Comparison of ENCODE assay signal across 9 cellular contexts in the genomic region with DNA sequence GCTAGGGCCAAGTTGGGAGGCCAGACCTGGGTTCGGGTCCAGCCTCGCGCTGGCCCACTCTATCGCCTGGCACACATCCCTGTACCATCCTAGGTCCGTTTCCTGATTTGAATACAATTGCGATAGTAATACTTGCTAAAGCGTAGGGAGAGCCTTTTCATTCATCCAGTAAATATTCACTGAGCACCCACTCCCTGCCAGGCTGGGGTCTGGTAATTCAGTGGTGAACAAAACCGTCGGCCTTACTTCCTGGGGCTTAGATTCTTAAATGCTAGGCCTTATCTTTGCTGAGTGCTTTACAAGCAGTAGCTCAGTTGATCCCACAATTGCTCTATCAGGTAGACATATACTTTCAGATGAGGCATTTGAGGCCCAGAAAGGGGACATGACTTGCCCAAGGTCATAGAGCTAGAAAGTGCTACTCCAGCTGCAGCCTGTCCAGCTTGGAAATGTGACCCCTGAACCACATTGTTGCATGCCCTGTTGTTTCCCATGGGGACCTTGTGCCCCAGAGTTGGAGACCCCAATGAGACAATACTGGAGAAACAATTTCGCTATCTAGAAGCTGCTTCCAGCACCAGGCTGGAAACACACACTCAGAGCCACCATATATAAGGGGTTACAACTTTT. TPM values are rescaled to one million over a fixed set of nuclear protein-coding genes. Genes with fewer than 3 reads are reported as not detected.
DNase-seq lines count a peak whose midpoint lies in the region; ATAC-seq and TF ChIP-seq lines count a peak whose summit lies in the region.
"Had no signal": no experiment of that assay in that cellular context is flagged by ENCODE, and none has a peak within 500 bp of the region (broad histone marks: within the 10 kb centered on the region; RNA-seq: fewer than 3 reads in every experiment).

No MANE protein-coding gene starts in this region.

- H3K9ac ChIP-seq in mesendoderm (ENCODE audit: low read length): peak overlapping the region; percentile 88

- no peak overlapping the region for H3K23ac ChIP-seq in mesendoderm (ENCODE audit: low read length)

- H3K4me1 Mint-ChIP-seq in MCF 10A (ENCODE audit: insufficient read depth, unreplicated experiment): peaks cover 28% of the 10 kb centered on the region

- POLR2A ChIA-PET in MCF 10A (lab: Yijun Ruan, JAX): interaction anchor here (1.0 to 3.7 kb wide), 8 partner anchors 92 to 267 kb away, joined by 3 to 17 read pairs (median 6); a partner anchor contains a TSS

- H3K36me3 Mint-ChIP-seq in MCF 10A (ENCODE audit: insufficient read depth, unreplicated experiment): peaks cover 60% of the 10 kb centered on the region

- no peak overlapping the region for H2BK120ac ChIP-seq in mesendoderm (ENCODE audit: low read depth, low read length)

- DNase-seq in heart right ventricle (no peak), Right ventricle myocardium inferior (ENCODE audit: missing footprints) (no peak), MCF 10A (ENCODE audit: unreplicated experiment) (no peak), mesendoderm (no peak), aorta (peak in 1 of 2 donors; percentile 3), amygdala (lab: John Stamatoyannopoulos, UW) (no peak), NCI-H146 (lab: John Stamatoyannopoulos, UW) (no peak)
- DNase-seq: NCI-H2029 treated with DMSO at 0.1 percent for 48 hours had no signal

- H3K4ac ChIP-seq in mesendoderm (ENCODE audit: low read depth, low read length): no peak overlapping the region

- H3K4me3 ChIP-seq in heart right ventricle (peak overlapping the region; percentile 57 to 97 (median 72)), mesendoderm (ENCODE audit: low read length) (peak overlapping the region; percentile 88), aorta (ENCODE audit: low read length in 2 of 2) (peak overlapping the region; percentile 77 to 87)

- 37 to 39% methylated on average over 10 of the region's 10 CpGs for WGBS in heart right ventricle, 2 donors
- WGBS in mesendoderm (ENCODE audit: extremely low coverage, insufficient coverage, low lambda C conversion rate): no CpG with 5 or more reads among the region's 10 CpGs
- 35 to 37% methylated on average over 10 of the region's 10 CpGs for WGBS in aorta, 2 donors

- no peaks in the 10 kb centered on the region for H3K9me3 ChIP-seq in heart right ventricle
- no peaks in the 10 kb centered on the region for H3K9me3 ChIP-seq in aorta (ENCODE audit: control insufficient read depth, low read length)

- peaks cover 6 to 53% (median 33%) of the 10 kb centered on the region in 9 donors for H3K4me1 ChIP-seq in heart right ventricle
- peaks cover 16% of the 10 kb centered on the region for H3K4me1 ChIP-seq in mesendoderm (ENCODE audit: control insufficient read depth, low read depth, low read length)
- no peaks in the 10 kb centered on the region for H3K4me1 ChIP-seq in aorta (ENCODE audit: control insufficient read depth in 1 of 2, insufficient read depth in 2 of 2, low read length in 2 of 2)

- intact Hi-C loops in heart right ventricle (cut with DNase I) (loop anchor here in 8 of 10 donors (2.0 to 10.0 kb wide), 13 partner anchors 95 to 427 kb away; a partner anchor contains a TSS), Right ventricle myocardium inferior (cut with DNase I) (loop anchor here (10.0 kb wide), 1 partner anchor 247 kb away; no protein-coding TSS in a partner anchor), MCF 10A (cut with micrococcal nuclease) (loop anchor here (2.0 kb wide), 1 partner anchor 199 kb away; a partner anchor contains a TSS), aorta (cut with DNase I) (loop anchor here (2.0 to 10.0 kb wide), 4 partner anchors 101 to 427 kb away; a partner anchor contains a TSS)

- H3K4me2 ChIP-seq in mesendoderm (ENCODE audit: low read length): peak overlapping the region; percentile 60

- peak overlapping the region; percentile 29 for H3K27ac Mint-ChIP-seq in MCF 10A (ENCODE audit: low read depth, unreplicated experiment)

- H3K79me2 ChIP-seq in mesendoderm (ENCODE audit: control insufficient read depth, insufficient read depth, low read length): peaks cover 5% of the 10 kb centered on the region

- TF ChIP-seq CTCF in heart right ventricle (IDR thresholded peaks at IDR 0.05): no peak
- TF ChIP-seq CTCF in MCF 10A (IDR thresholded peaks at IDR 0.05; ENCODE audit: unreplicated experiment): no peak

- no peak overlapping the region for H3K18ac ChIP-seq in mesendoderm (ENCODE audit: low read length)

- H3K9me3 Mint-ChIP-seq in MCF 10A (ENCODE audit: unreplicated experiment): no peaks in the 10 kb centered on the region

- H3K27ac ChIP-seq in heart right ventricle: peak overlapping the region in 9 of 10 donors; percentile 86 to 97 (median 93)
- no peak overlapping the region for H3K27ac ChIP-seq in mesendoderm (ENCODE audit: low read depth, low read length)
- H3K27ac ChIP-seq in aorta (ENCODE audit: low read depth in 1 of 2, low read length in 2 of 2): no peak overlapping the region

- no peak overlapping the region for H4K8ac ChIP-seq in mesendoderm (ENCODE audit: low read depth, low read length)

- H3K79me1 ChIP-seq in mesendoderm (ENCODE audit: low read length): peaks cover 10% of the 10 kb centered on the region

- no peak overlapping the region for H2BK15ac ChIP-seq in mesendoderm (replicated peaks; ENCODE audit: low read depth)

- H3K36me3 ChIP-seq in heart right ventricle: peaks cover 0 to 54% (median 16%) of the 10 kb centered on the region in 9 donors
- H3K36me3 ChIP-seq in mesendoderm (ENCODE audit: control insufficient read depth, insufficient read depth, low read length): peaks cover 3% of the 10 kb centered on the region
- H3K36me3 ChIP-seq in aorta (ENCODE audit: control insufficient read depth in 1 of 2, insufficient read depth in 2 of 2, low read length in 1 of 2): peaks cover 0 to 4% of the 10 kb centered on the region in 2 donors

- no peaks in the 10 kb centered on the region for H3K27me3 Mint-ChIP-seq in MCF 10A (ENCODE audit: insufficient read depth, unreplicated experiment)

- no peak for ATAC-seq in heart right ventricle
- no peak for ATAC-seq in Right ventricle myocardium inferior
- no peak for ATAC-seq in aorta (ENCODE audit: low FRiP score)
- no peak for ATAC-seq in HG02885 (IDR thresholded peaks at IDR 0.05; ENCODE audit: poor library complexity, unreplicated experiment)

- CTCF ChIA-PET in MCF 10A (lab: Yijun Ruan, JAX): interaction anchor here (0.7 to 7.0 kb wide), 5 partner anchors 22 to 244 kb away, joined by 3 to 88 read pairs (median 4); no protein-coding TSS in a partner anchor

- H4K5ac ChIP-seq in mesendoderm (ENCODE audit: low read length): no peak overlapping the region

- H3K56ac ChIP-seq in mesendoderm (ENCODE audit: low read length): peak overlapping the region; percentile 84

- no peak overlapping the region for H2AK5ac ChIP-seq in mesendoderm (ENCODE audit: low read length)

- H3K27me3 ChIP-seq in heart right ventricle (no peaks in the 10 kb centered on the region), mesendoderm (ENCODE audit: insufficient read depth, low read length, poor library complexity) (no peaks in the 10 kb centered on the region), aorta (ENCODE audit: control insufficient read depth in 1 of 2, insufficient read depth in 2 of 2, low read length in 1 of 2) (no peaks in the 10 kb centered on the region)

- peak overlapping the region; percentile 86 for H3K4me3 Mint-ChIP-seq in MCF 10A (ENCODE audit: unreplicated experiment)

- BruUV-seq in MCF 10A (replicated peaks; lab: Mats Ljungman, UMichigan): TSS peak; percentile 29

- no peak overlapping the region for H2BK5ac ChIP-seq in mesendoderm (ENCODE audit: low read length)

RNA-seq across cellular contexts. Expression of a gene that starts 0.7 kb away (rescaled TPM):
- total RNA-seq in heart right ventricle (10 to 100 TPM; 21.1 to 39.2 (median 31.5) TPM), Right ventricle myocardium inferior (36.2 TPM), MCF 10A (2022) (49.2 and 57.1 TPM in 2 replicates), aorta (10 to 100 TPM; 31.8 to 41.3 TPM)
- polyA plus RNA-seq in heart right ventricle (10 to 100 TPM; 23.6 to 44.3 TPM), aorta (10 to 100 TPM; 24.9 to 34.1 TPM)
- polyA plus RNA-seq in mesendoderm (2013, experiment 1 of 2): 61.7 TPM
- polyA plus RNA-seq in mesendoderm (2013, experiment 2 of 2): 60.1 TPM

RNA-seq across cellular contexts. Expression of a gene that starts 1.4 kb away (rescaled TPM):
- 10 to 100 TPM in 1 of 10 donors, 1 to 10 TPM in 9; 5.0 to 11.3 (median 7.5) TPM for total RNA-seq in heart right ventricle
- 1 to 10 TPM; 3.5 to 4.3 TPM for polyA plus RNA-seq in heart right ventricle
- 7.0 TPM for total RNA-seq in Right ventricle myocardium inferior
- 12.6 and 16.3 TPM in 2 replicates for total RNA-seq in MCF 10A (2022)
- polyA plus RNA-seq in mesendoderm (2013, experiment 1 of 2): 6.1 TPM
- polyA plus RNA-seq in mesendoderm (2013, experiment 2 of 2): 7.0 TPM
- total RNA-seq in aorta: 10 to 100 TPM in 1 of 2 donors, 1 to 10 TPM in 1; 7.0 to 10.6 TPM
- 1 to 10 TPM; 1.6 to 4.1 TPM for polyA plus RNA-seq in aorta

RNA-seq across cellular contexts. Expression of a gene that starts 23.7 kb away (rescaled TPM):
- total RNA-seq in heart right ventricle: 10 to 100 TPM; 38.2 to 88.4 (median 59.3) TPM
- 10 to 100 TPM; 24.4 to 31.4 TPM for polyA plus RNA-seq in heart right ventricle
- total RNA-seq in Right ventricle myocardium inferior: 70.3 TPM
- total RNA-seq in MCF 10A (2022): 1.3 and 1.7 TPM in 2 replicates
- polyA plus RNA-seq in mesendoderm (2013, experiment 1 of 2): 20.9 TPM
- 20.0 TPM for polyA plus RNA-seq in mesendoderm (2013, experiment 2 of 2)
- 1 to 10 TPM; 5.4 to 5.9 TPM for total RNA-seq in aorta
- 1 to 10 TPM in 1 of 2 donors, under 1 TPM in 1; 0.82 to 2.1 TPM for polyA plus RNA-seq in aorta

RNA-seq across cellular contexts. Expression of a gene that starts 31.0 kb away (rescaled TPM):
- total RNA-seq in heart right ventricle (not detected), Right ventricle myocardium inferior (not detected), MCF 10A (2022) (0.17 TPM in 1 of 2 replicates, not detected in the other), aorta (not detected)
- polyA plus RNA-seq in heart right ventricle (not detected), aorta (not detected)
- polyA plus RNA-seq in mesendoderm (2013, experiment 1 of 2): 0.06 TPM
- under 0.01 TPM for polyA plus RNA-seq in mesendoderm (2013, experiment 2 of 2)

Comparison
In these comparisons a context has a peak if more than half of its experiments do, and no peak if none do; other contexts are left out.
1. H3K27ac ChIP-seq: peak in heart right ventricle (9 of 10); none in mesendoderm (single experiment) and aorta (0 of 2).
2. RNA of a gene that starts 23.7 kb away (total RNA-seq): 70.3 TPM in Right ventricle myocardium inferior (single experiment) and 38.2 to 88.4 TPM in heart right ventricle; 5.4 to 5.9 TPM in aorta and 1.3 to 1.7 TPM in MCF 10A; every median in the first group is over 4 times any median in the second.
3. Peak in every context shown above with its lines, with median percentiles within 50 percentile points of each other: H3K4me3 ChIP-seq.